Comparison of ENCODE assay signal across 2 cellular contexts in genomic region chr2:201137505-201138400, GRCh38.
A peak's percentile ranks its signal among the peaks of the same experiment; 100 is the strongest.
TF ChIP-seq lines count a peak whose summit lies in the region.

No MANE protein-coding gene starts in this region.

TF ChIP-seq in GM12878, 131 proteins besides CTCF, POLR2A, EP300 and RAD21:
- TF ChIP-seq EGR1 (IDR thresholded peaks at IDR 0.05; ENCODE audit: borderline replicate concordance in 1 of 2, low read depth in 2 of 2, low read length in 2 of 2), result no peak
- TF ChIP-seq, protein P1, sequence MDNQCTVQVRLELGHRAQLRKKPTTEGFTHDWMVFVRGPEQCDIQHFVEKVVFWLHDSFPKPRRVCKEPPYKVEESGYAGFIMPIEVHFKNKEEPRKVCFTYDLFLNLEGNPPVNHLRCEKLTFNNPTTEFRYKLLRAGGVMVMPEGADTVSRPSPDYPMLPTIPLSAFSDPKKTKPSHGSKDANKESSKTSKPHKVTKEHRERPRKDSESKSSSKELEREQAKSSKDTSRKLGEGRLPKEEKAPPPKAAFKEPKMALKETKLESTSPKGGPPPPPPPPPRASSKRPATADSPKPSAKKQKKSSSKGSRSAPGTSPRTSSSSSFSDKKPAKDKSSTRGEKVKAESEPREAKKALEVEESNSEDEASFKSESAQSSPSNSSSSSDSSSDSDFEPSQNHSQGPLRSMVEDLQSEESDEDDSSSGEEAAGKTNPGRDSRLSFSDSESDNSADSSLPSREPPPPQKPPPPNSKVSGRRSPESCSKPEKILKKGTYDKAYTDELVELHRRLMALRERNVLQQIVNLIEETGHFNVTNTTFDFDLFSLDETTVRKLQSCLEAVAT (IDR thresholded peaks at IDR 0.05), result peak; percentile 49; the same call in 1 of the 2 replicates

TF ChIP-seq in HepG2, 621 proteins besides CTCF, POLR2A, EP300 and RAD21:
- TF ChIP-seq, protein P2, sequence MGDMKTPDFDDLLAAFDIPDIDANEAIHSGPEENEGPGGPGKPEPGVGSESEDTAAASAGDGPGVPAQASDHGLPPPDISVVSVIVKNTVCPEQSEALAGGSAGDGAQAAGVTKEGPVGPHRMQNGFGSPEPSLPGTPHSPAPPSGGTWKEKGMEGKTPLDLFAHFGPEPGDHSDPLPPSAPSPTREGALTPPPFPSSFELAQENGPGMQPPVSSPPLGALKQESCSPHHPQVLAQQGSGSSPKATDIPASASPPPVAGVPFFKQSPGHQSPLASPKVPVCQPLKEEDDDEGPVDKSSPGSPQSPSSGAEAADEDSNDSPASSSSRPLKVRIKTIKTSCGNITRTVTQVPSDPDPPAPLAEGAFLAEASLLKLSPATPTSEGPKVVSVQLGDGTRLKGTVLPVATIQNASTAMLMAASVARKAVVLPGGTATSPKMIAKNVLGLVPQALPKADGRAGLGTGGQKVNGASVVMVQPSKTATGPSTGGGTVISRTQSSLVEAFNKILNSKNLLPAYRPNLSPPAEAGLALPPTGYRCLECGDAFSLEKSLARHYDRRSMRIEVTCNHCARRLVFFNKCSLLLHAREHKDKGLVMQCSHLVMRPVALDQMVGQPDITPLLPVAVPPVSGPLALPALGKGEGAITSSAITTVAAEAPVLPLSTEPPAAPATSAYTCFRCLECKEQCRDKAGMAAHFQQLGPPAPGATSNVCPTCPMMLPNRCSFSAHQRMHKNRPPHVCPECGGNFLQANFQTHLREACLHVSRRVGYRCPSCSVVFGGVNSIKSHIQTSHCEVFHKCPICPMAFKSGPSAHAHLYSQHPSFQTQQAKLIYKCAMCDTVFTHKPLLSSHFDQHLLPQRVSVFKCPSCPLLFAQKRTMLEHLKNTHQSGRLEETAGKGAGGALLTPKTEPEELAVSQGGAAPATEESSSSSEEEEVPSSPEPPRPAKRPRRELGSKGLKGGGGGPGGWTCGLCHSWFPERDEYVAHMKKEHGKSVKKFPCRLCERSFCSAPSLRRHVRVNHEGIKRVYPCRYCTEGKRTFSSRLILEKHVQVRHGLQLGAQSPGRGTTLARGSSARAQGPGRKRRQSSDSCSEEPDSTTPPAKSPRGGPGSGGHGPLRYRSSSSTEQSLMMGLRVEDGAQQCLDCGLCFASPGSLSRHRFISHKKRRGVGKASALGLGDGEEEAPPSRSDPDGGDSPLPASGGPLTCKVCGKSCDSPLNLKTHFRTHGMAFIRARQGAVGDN (CRISPR knock-in tag; IDR thresholded peaks at IDR 0.05), result peak; percentile 7; the same call in 1 of the 2 replicates
- TF ChIP-seq SRSF1 (optimal IDR thresholded peaks at IDR 0.05; ENCODE audit: low read depth, low read length) (no peak), POLR2G (IDR thresholded peaks at IDR 0.05; ENCODE audit: low read depth, low read length) (peak; percentile 18; the same call in 1 of the 2 replicates)
